8 cellular contexts compared by ENCODE assay signal in the genomic region with DNA sequence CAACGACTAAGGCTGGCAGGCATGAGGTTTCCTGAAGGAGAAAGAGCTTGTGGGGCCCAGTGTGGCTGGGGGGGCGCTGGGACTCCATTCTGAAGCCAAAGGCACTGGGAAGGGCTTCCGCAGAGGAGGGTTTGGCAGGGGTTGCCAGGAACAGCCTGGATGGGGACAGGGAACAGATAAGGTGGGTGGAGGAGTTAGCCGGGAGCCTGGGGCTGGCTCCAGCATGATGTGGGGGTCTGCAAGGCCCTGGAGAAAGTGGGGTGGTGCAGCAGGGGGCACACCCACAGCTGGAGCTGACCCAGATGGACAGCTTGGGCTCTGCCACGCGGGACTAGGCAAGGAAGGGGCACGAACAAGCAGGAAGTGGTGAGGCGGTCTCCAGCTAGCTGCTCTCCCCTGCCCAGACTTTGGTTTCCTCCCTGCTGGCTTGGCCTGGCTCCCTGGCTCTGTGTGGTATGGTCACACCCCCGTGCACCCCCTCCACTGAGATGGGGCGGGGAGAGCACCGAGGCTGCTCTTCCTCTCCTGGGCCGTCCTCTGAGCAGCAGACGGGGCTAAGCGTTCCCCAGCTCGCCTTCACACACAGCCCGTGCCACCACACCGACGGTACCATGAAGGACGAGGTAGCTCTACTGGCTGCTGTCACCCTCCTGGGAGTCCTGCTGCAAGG. TPM values are rescaled to one million over a fixed set of nuclear protein-coding genes. Genes with fewer than 3 reads are reported as not detected.
A peak's percentile ranks its signal among the peaks of the same experiment; 100 is the strongest.
DNase-seq lines count a peak whose midpoint lies in the region; ATAC-seq and TF ChIP-seq lines count a peak whose summit lies in the region.

Gene LTC4S (plus strand): TSS at position 517 of the 670 bp plus-strand sequence. CDS start 95 bp downstream, at position 612.

- H3K27ac Mint-ChIP-seq in CD8-positive, alpha-beta T cell: peak within 1 kb of the TSS; percentile 77
- H3K27ac Mint-ChIP-seq in activated naive CD4-positive, alpha-beta T cell treated with anti-CD3 and anti-CD28 coated beads for 36 hours: no peak within 1 kb of the TSS

- no peaks in the 10 kb centered on the region for H3K27me3 ChIP-seq in CD8-positive, alpha-beta T cell (ENCODE audit: insufficient read depth, low read length)

- peak within 1 kb of the TSS; percentile 70 for H3K4me3 Mint-ChIP-seq in CD8-positive, alpha-beta T cell
- H3K4me3 Mint-ChIP-seq in activated naive CD4-positive, alpha-beta T cell treated with anti-CD3 and anti-CD28 coated beads for 36 hours: peak within 1 kb of the TSS; percentile 64

- CTCF ChIA-PET in CD8-positive, alpha-beta T cell (lab: Charles Lee): interaction anchor here (1.1 to 6.0 kb wide), 3 partner anchors 9 to 31 kb away, joined by 3 to 53 read pairs (median 3); no protein-coding TSS in a partner anchor
- CTCF ChIA-PET in activated naive CD4-positive, alpha-beta T cell treated with anti-CD3 and anti-CD28 coated beads for 36 hours (lab: Charles Lee): interaction anchor here (0.6 to 2.6 kb wide), 6 partner anchors 8 to 296 kb away, joined by 3 to 11 read pairs (median 4); no protein-coding TSS in a partner anchor
- CTCF ChIA-PET in HEK293T (lab: Yijun Ruan, JAX): interaction anchor here (0.6 to 1.0 kb wide), 2 partner anchors 31 to 140 kb away, joined by 3 to 4 read pairs; no protein-coding TSS in a partner anchor

- no peaks in the 10 kb centered on the region for H3K36me3 ChIP-seq in CD8-positive, alpha-beta T cell (ENCODE audit: insufficient read depth, low read length)

- no peaks in the 10 kb centered on the region for H3K9me3 ChIP-seq in CD8-positive, alpha-beta T cell (ENCODE audit: low read length)

- H3K9me3 Mint-ChIP-seq in CD8-positive, alpha-beta T cell: no peaks in the 10 kb centered on the region
- peaks cover 1% of the 10 kb centered on the region for H3K9me3 Mint-ChIP-seq in activated naive CD4-positive, alpha-beta T cell treated with anti-CD3 and anti-CD28 coated beads for 36 hours

- peak in 6 of 7 experiments; percentile 38 to 82 (median 62) for DNase-seq in CD8-positive, alpha-beta T cell
- DNase-seq in M059J (ENCODE audit: low read depth): peak; percentile 22
- peak; percentile 52 for DNase-seq in activated naive CD4-positive, alpha-beta T cell treated with anti-CD3 and anti-CD28 coated beads for 36 hours
- peak in 36 of 42 donors; percentile 34 to 78 (median 64) for DNase-seq in head of caudate nucleus
- peak; percentile 76 for DNase-seq in pons (ENCODE audit: low spot score)
- DNase-seq in epidermal melanocyte (ENCODE audit: insufficient read length, low spot score): no peak
- no peak for DNase-seq in HEK293T (ENCODE audit: extremely low spot score)

- H3K27ac ChIP-seq in CD8-positive, alpha-beta T cell (ENCODE audit: low read depth, low read length): no peak within 1 kb of the TSS

- peaks cover 29% of the 10 kb centered on the region for H3K4me1 Mint-ChIP-seq in CD8-positive, alpha-beta T cell (ENCODE audit: low read depth)
- H3K4me1 Mint-ChIP-seq in activated naive CD4-positive, alpha-beta T cell treated with anti-CD3 and anti-CD28 coated beads for 36 hours (ENCODE audit: low read depth): peaks cover 23% of the 10 kb centered on the region

- peaks cover 33% of the 10 kb centered on the region for H3K4me1 ChIP-seq in CD8-positive, alpha-beta T cell (ENCODE audit: insufficient read depth, low read length)

- H3K27me3 Mint-ChIP-seq in CD8-positive, alpha-beta T cell (ENCODE audit: low read depth): no peaks in the 10 kb centered on the region
- H3K27me3 Mint-ChIP-seq in activated naive CD4-positive, alpha-beta T cell treated with anti-CD3 and anti-CD28 coated beads for 36 hours (ENCODE audit: low read depth): no peaks in the 10 kb centered on the region

- TF ChIP-seq CTCF in CD8-positive, alpha-beta T cell (IDR thresholded peaks at IDR 0.05): no peak

- intact Hi-C loops in CD8-positive, alpha-beta T cell (cut with DNase I, micrococcal nuclease): no loop called here
- intact Hi-C loops in activated naive CD4-positive, alpha-beta T cell treated with anti-CD3 and anti-CD28 coated beads for 36 hours (cut with micrococcal nuclease): no loop called here
- intact Hi-C loops in head of caudate nucleus (cut with DNase I): no loop called here

- peak within 1 kb of the TSS; percentile 50 for H3K4me3 ChIP-seq in CD8-positive, alpha-beta T cell (ENCODE audit: low read depth, low read length)

- peak; percentile 69 for ATAC-seq in CD8-positive, alpha-beta T cell
- no peak for ATAC-seq in GM21390 (IDR thresholded peaks at IDR 0.05; ENCODE audit: unreplicated experiment)

- H3K36me3 Mint-ChIP-seq in CD8-positive, alpha-beta T cell: peaks cover 13% of the 10 kb centered on the region
- H3K36me3 Mint-ChIP-seq in activated naive CD4-positive, alpha-beta T cell treated with anti-CD3 and anti-CD28 coated beads for 36 hours (ENCODE audit: low read depth): peaks cover 2% of the 10 kb centered on the region

- POLR2A ChIA-PET in CD8-positive, alpha-beta T cell (lab: Charles Lee): interaction anchor here (0.7 to 1.6 kb wide), 4 partner anchors 31 to 218 kb away, joined by 3 to 6 read pairs (median 4); partner anchors contain the start of gene HNRNPH1
- POLR2A ChIA-PET in HEK293T (lab: Yijun Ruan, JAX): no interaction called here

TF ChIP-seq in HEK293T, 16 proteins besides CTCF, POLR2A, EP300 and RAD21:
- TF ChIP-seq NFRKB (IDR thresholded peaks at IDR 0.05) (no peak), BHLHE40 (IDR thresholded peaks at IDR 0.05; ENCODE audit: borderline replicate concordance) (no peak), SP1 (IDR thresholded peaks at IDR 0.05) (no peak), ELF4 (IDR thresholded peaks at IDR 0.05) (no peak), LEF1 (IDR thresholded peaks at IDR 0.05; ENCODE audit: borderline replicate concordance) (no peak)

RNA-seq across cellular contexts. Expression of gene LTC4S, which starts in this region (rescaled TPM):
- 1 to 10 TPM; 3.2 to 4.8 TPM for total RNA-seq in CD8-positive, alpha-beta T cell
- not detected in 2 replicates for total RNA-seq in M059J (2014; rRNA removed; shearing (Covaris generic))
- total RNA-seq in activated naive CD4-positive, alpha-beta T cell treated with anti-CD3 and anti-CD28 coated beads for 36 hours: under 1 TPM in 1 of 2 experiments, not detected in 1; 0.79 TPM

Comparison
In these comparisons a context has a peak if more than half of its experiments do, and no peak if none do; other contexts are left out.
1. Peak in DNase-seq in M059J; RNA of the gene not detected or under 1 TPM.
2. Peak in DNase-seq in activated naive CD4-positive, alpha-beta T cell treated with anti-CD3 and anti-CD28 coated beads for 36 hours; RNA of the gene not detected or under 1 TPM.
3. DNase-seq: peak in CD8-positive, alpha-beta T cell (6 of 7), head of caudate nucleus (36 of 42) and pons (single experiment); none in epidermal melanocyte (single experiment) and HEK293T (single experiment).